1 cellular context compared by ENCODE assay signal in the genomic region with DNA sequence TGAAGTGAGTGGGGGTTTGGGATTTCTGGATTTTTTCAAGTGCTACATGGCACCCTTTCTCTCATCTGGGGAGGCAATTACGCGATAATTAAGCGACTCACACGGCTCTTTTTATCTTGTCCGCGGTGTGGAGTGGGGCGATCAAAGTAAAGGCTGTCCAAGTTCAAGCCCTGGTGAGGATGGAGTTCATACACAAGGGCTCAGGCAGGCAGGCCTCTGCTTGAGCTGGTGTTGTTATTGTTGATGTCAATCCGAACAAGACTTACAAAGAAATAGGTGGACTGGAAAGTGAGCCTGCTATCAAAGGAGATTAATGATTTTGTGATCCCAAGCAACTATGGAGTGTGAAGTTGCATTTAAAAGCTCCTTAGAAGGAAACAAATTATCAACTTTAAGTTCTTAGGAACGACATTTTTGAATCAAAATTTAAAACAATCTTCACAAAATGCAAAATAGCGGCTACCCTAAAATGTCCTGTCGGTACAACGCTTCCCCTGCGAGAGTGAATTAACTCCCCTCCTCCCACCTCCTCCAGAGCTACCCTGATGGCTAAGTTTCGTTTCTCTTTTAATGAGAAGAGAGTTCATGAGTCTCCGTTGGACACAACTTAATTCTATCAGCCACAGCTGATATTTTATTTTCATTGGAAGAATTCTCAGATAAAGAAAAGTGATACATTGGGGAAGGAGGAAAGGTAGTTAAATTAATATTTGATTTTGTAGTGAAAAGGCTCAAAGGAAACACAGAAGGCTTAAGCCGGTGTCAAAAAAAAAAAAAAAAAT.
TF ChIP-seq lines count a peak whose summit lies in the region.

No MANE protein-coding gene starts in this region.

TF ChIP-seq in HepG2, 621 proteins besides CTCF, POLR2A, EP300 and RAD21 (continued from another document and continues in another):
- TF ChIP-seq, protein P1, sequence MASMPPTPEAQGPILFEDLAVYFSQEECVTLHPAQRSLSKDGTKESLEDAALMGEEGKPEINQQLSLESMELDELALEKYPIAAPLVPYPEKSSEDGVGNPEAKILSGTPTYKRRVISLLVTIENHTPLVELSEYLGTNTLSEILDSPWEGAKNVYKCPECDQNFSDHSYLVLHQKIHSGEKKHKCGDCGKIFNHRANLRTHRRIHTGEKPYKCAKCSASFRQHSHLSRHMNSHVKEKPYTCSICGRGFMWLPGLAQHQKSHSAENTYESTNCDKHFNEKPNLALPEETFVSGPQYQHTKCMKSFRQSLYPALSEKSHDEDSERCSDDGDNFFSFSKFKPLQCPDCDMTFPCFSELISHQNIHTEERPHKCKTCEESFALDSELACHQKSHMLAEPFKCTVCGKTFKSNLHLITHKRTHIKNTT (CRISPR knock-in tag; IDR thresholded peaks at IDR 0.05): no peak
- TF ChIP-seq, protein P2, sequence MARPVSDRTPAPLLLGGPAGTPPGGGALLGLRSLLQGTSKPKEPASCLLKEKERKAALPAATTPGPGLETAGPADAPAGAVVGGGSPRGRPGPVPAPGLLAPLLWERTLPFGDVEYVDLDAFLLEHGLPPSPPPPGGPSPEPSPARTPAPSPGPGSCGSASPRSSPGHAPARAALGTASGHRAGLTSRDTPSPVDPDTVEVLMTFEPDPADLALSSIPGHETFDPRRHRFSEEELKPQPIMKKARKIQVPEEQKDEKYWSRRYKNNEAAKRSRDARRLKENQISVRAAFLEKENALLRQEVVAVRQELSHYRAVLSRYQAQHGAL (CRISPR knock-in tag; IDR thresholded peaks at IDR 0.05; ENCODE audit: not compliant biosample characterization): peak; percentile 5
- TF ChIP-seq ZNF232 (CRISPR knock-in tag; IDR thresholded peaks at IDR 0.05; ENCODE audit: borderline replicate concordance) (peak; percentile 43; the same call in 1 of the 2 replicates), NCOA5 (CRISPR knock-in tag; IDR thresholded peaks at IDR 0.05) (no peak), SIN3A (IDR thresholded peaks at IDR 0.05; ENCODE audit: borderline replicate concordance, low read depth, low read length) (peak; percentile 20; the same call in 1 of the 2 replicates), CBX2 (IDR thresholded peaks at IDR 0.05; ENCODE audit: low read depth, low read length) (no peak), CBX2 (CRISPR knock-in tag; IDR thresholded peaks at IDR 0.05; ENCODE audit: low read depth) (no peak; the same call in 1 of the 2 replicates), ZFX (CRISPR knock-in tag; IDR thresholded peaks at IDR 0.05; ENCODE audit: low read depth) (no peak), NBN (conservative IDR thresholded peaks at IDR 0.05) (no peak), TBX3 (IDR thresholded peaks at IDR 0.05; ENCODE audit: borderline replicate concordance) (peak; percentile 63; the same call in 1 of the 2 replicates), ZNF460 (CRISPR knock-in tag; IDR thresholded peaks at IDR 0.05; ENCODE audit: borderline replicate concordance) (no peak), THAP8 (CRISPR knock-in tag; IDR thresholded peaks at IDR 0.05; ENCODE audit: borderline replicate concordance) (no peak), RFX3 (CRISPR knock-in tag; IDR thresholded peaks at IDR 0.05) (peak; percentile 9; the same call in 1 of the 2 replicates), ZNF766 (CRISPR knock-in tag; IDR thresholded peaks at IDR 0.05; ENCODE audit: borderline replicate concordance) (peak; percentile 70), HCFC1 (IDR thresholded peaks at IDR 0.05; ENCODE audit: low read depth, low read length) (no peak), HNRNPLL (IDR thresholded peaks at IDR 0.05; ENCODE audit: low read depth, low read length, poor library complexity, severe bottlenecking) (no peak), KLF11 (CRISPR knock-in tag; IDR thresholded peaks at IDR 0.05) (peak; percentile 8; the same call in 1 of the 2 replicates), ZNF503 (CRISPR knock-in tag; IDR thresholded peaks at IDR 0.05) (0 out of 2 replicates have a peak, but pooled peaks have one; percentile 20), HIVEP1 (CRISPR knock-in tag; IDR thresholded peaks at IDR 0.05) (no peak), ZNF335 (CRISPR knock-in tag; IDR thresholded peaks at IDR 0.05) (no peak), SMAD3 (CRISPR knock-in tag; IDR thresholded peaks at IDR 0.05) (no peak; the same call in 1 of the 2 replicates), TSC22D2 (CRISPR knock-in tag; IDR thresholded peaks at IDR 0.05; ENCODE audit: borderline replicate concordance) (0 out of 2 replicates have a peak, but pooled peaks have one; percentile 25), ELF4 (CRISPR knock-in tag; IDR thresholded peaks at IDR 0.05; ENCODE audit: borderline replicate concordance) (peak; percentile 49; the same call in 1 of the 2 replicates), ETV5 (CRISPR knock-in tag; IDR thresholded peaks at IDR 0.05; ENCODE audit: borderline replicate concordance) (no peak), FOXJ3 (CRISPR knock-in tag; IDR thresholded peaks at IDR 0.05; ENCODE audit: borderline replicate concordance) (0 out of 2 replicates have a peak, but pooled peaks have one; percentile 32), TEAD2 (CRISPR knock-in tag; IDR thresholded peaks at IDR 0.05) (no peak), CHD2 (IDR thresholded peaks at IDR 0.05; ENCODE audit: low read depth, low read length) (no peak), NCOA2 (CRISPR knock-in tag; IDR thresholded peaks at IDR 0.05) (no peak; the same call in 1 of the 2 replicates), ZNF605 (CRISPR knock-in tag; IDR thresholded peaks at IDR 0.05) (no peak), LBX2 (CRISPR knock-in tag; IDR thresholded peaks at IDR 0.05; ENCODE audit: borderline replicate concordance) (no peak), PAX8 (CRISPR knock-in tag; IDR thresholded peaks at IDR 0.05; ENCODE audit: borderline replicate concordance) (no peak), ATRX (CRISPR knock-in tag; IDR thresholded peaks at IDR 0.05; ENCODE audit: borderline replicate concordance) (no peak), MXD4 (CRISPR knock-in tag; IDR thresholded peaks at IDR 0.05) (0 out of 2 replicates have a peak, but pooled peaks have one; percentile 20), ZNF451 (CRISPR knock-in tag; IDR thresholded peaks at IDR 0.05) (no peak), PTBP1 (IDR thresholded peaks at IDR 0.05; ENCODE audit: low read depth, low read length, poor library complexity, severe bottlenecking) (no peak), MTA1 (CRISPR knock-in tag; IDR thresholded peaks at IDR 0.05; ENCODE audit: borderline replicate concordance) (no peak), ZNF296 (CRISPR knock-in tag; conservative IDR thresholded peaks at IDR 0.05) (no peak), HOXA3 (CRISPR knock-in tag; IDR thresholded peaks at IDR 0.05) (peak; percentile 15; the same call in 1 of the 2 replicates), ARNT2 (CRISPR knock-in tag; IDR thresholded peaks at IDR 0.05; ENCODE audit: low read depth) (peak; percentile 16; the same call in 1 of the 2 replicates), BRCA1 (CRISPR knock-in tag; IDR thresholded peaks at IDR 0.05) (no peak), FOXC1 (CRISPR knock-in tag; IDR thresholded peaks at IDR 0.05; ENCODE audit: borderline replicate concordance) (no peak), ZFP90 (CRISPR knock-in tag; IDR thresholded peaks at IDR 0.05; ENCODE audit: borderline replicate concordance) (0 out of 2 replicates have a peak, but pooled peaks have one; percentile 52), MIER3 (CRISPR knock-in tag; IDR thresholded peaks at IDR 0.05; ENCODE audit: borderline replicate concordance) (peak; percentile 19; the same call in 1 of the 2 replicates), TCF7 (IDR thresholded peaks at IDR 0.05; ENCODE audit: low read depth) (peak; percentile 82)
- TF ChIP-seq, protein P3, sequence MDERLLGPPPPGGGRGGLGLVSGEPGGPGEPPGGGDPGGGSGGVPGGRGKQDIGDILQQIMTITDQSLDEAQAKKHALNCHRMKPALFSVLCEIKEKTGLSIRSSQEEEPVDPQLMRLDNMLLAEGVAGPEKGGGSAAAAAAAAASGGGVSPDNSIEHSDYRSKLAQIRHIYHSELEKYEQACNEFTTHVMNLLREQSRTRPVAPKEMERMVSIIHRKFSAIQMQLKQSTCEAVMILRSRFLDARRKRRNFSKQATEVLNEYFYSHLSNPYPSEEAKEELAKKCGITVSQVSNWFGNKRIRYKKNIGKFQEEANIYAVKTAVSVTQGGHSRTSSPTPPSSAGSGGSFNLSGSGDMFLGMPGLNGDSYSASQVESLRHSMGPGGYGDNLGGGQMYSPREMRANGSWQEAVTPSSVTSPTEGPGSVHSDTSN (CRISPR knock-in tag; IDR thresholded peaks at IDR 0.05): no peak
- TF ChIP-seq, protein P4, sequence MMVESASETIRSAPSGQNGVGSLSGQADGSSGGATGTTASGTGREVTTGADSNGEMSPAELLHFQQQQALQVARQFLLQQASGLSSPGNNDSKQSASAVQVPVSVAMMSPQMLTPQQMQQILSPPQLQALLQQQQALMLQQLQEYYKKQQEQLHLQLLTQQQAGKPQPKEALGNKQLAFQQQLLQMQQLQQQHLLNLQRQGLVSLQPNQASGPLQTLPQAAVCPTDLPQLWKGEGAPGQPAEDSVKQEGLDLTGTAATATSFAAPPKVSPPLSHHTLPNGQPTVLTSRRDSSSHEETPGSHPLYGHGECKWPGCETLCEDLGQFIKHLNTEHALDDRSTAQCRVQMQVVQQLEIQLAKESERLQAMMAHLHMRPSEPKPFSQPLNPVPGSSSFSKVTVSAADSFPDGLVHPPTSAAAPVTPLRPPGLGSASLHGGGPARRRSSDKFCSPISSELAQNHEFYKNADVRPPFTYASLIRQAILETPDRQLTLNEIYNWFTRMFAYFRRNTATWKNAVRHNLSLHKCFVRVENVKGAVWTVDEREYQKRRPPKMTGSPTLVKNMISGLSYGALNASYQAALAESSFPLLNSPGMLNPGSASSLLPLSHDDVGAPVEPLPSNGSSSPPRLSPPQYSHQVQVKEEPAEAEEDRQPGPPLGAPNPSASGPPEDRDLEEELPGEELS (CRISPR knock-in tag; IDR thresholded peaks at IDR 0.05): 0 out of 2 replicates have a peak, but pooled peaks have one; percentile 16
- TF ChIP-seq, protein P5, sequence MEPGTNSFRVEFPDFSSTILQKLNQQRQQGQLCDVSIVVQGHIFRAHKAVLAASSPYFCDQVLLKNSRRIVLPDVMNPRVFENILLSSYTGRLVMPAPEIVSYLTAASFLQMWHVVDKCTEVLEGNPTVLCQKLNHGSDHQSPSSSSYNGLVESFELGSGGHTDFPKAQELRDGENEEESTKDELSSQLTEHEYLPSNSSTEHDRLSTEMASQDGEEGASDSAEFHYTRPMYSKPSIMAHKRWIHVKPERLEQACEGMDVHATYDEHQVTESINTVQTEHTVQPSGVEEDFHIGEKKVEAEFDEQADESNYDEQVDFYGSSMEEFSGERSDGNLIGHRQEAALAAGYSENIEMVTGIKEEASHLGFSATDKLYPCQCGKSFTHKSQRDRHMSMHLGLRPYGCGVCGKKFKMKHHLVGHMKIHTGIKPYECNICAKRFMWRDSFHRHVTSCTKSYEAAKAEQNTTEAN (CRISPR knock-in tag; conservative IDR thresholded peaks at IDR 0.05): peak; percentile 65; the same call in 1 of the 2 replicates
- TF ChIP-seq, protein P6, sequence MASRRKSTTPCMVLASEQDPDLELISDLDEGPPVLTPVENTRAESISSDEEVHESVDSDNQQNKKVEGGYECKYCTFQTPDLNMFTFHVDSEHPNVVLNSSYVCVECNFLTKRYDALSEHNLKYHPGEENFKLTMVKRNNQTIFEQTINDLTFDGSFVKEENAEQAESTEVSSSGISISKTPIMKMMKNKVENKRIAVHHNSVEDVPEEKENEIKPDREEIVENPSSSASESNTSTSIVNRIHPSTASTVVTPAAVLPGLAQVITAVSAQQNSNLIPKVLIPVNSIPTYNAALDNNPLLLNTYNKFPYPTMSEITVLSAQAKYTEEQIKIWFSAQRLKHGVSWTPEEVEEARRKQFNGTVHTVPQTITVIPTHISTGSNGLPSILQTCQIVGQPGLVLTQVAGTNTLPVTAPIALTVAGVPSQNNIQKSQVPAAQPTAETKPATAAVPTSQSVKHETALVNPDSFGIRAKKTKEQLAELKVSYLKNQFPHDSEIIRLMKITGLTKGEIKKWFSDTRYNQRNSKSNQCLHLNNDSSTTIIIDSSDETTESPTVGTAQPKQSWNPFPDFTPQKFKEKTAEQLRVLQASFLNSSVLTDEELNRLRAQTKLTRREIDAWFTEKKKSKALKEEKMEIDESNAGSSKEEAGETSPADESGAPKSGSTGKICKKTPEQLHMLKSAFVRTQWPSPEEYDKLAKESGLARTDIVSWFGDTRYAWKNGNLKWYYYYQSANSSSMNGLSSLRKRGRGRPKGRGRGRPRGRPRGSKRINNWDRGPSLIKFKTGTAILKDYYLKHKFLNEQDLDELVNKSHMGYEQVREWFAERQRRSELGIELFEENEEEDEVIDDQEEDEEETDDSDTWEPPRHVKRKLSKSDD (CRISPR knock-in tag; IDR thresholded peaks at IDR 0.05; ENCODE audit: low read depth): no peak
- TF ChIP-seq, protein P7, sequence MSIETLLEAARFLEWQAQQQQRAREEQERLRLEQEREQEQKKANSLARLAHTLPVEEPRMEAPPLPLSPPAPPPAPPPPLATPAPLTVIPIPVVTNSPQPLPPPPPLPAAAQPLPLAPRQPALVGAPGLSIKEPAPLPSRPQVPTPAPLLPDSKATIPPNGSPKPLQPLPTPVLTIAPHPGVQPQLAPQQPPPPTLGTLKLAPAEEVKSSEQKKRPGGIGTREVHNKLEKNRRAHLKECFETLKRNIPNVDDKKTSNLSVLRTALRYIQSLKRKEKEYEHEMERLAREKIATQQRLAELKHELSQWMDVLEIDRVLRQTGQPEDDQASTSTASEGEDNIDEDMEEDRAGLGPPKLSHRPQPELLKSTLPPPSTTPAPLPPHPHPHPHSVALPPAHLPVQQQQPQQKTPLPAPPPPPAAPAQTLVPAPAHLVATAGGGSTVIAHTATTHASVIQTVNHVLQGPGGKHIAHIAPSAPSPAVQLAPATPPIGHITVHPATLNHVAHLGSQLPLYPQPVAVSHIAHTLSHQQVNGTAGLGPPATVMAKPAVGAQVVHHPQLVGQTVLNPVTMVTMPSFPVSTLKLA (IDR thresholded peaks at IDR 0.05): no peak
